Comparison of ENCODE assay signal across 14 cellular contexts in the genomic region with DNA sequence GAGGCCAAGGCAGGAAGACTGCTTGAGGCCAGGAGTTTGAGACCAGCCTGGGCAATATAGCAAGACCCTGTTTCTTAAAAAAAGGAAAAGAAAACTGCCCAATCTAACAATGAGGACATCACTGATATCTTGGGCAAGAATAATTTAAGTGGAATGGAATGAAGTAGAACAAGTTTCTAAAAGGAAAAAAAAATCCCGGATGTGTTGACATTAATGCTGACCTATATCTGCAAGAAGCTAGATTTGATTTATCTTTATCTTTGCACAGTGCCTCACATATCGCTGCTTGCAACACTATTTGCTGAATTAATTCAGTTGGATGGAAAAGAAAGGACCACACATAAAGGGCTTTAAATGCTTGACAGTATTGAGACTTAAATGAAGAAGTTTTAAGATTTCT. TPM values are rescaled to one million over a fixed set of nuclear protein-coding genes. Genes with fewer than 3 reads are reported as not detected.
A peak's percentile ranks its signal among the peaks of the same experiment; 100 is the strongest.
DNase-seq lines count a peak whose midpoint lies in the region; ATAC-seq and TF ChIP-seq lines count a peak whose summit lies in the region.
"Had no signal": no experiment of that assay in that cellular context is flagged by ENCODE, and none has a peak within 500 bp of the region (broad histone marks: within the 10 kb centered on the region; RNA-seq: fewer than 3 reads in every experiment).

No MANE protein-coding gene starts in this region.

- H3K36me3 Mint-ChIP-seq in Calu3 (ENCODE audit: insufficient read depth, unreplicated experiment) (no peaks in the 10 kb centered on the region), nephron (ENCODE audit: low read depth) (no peaks in the 10 kb centered on the region)

- H3K36me3 ChIP-seq in stomach, result no peaks in the 10 kb centered on the region
- H3K36me3 ChIP-seq: colonic mucosa, thoracic aorta had no signal

- no peak for TF ChIP-seq EP300 in stomach (IDR thresholded peaks at IDR 0.05)

- H3K4me1 Mint-ChIP-seq in Calu3 (ENCODE audit: low read depth, unreplicated experiment) (peaks cover 33% of the 10 kb centered on the region), nephron (peaks cover 33% of the 10 kb centered on the region)

- peaks cover 12 to 49% (median 31%) of the 10 kb centered on the region in 4 donors for H3K4me1 ChIP-seq in stomach

- no peak overlapping the region for H3K27ac ChIP-seq in RWPE1
- H3K27ac ChIP-seq in epithelial cell of prostate, result peak overlapping the region; percentile 43
- peak overlapping the region in 2 of 5 donors; percentile 30 to 46 for H3K27ac ChIP-seq in stomach
- H3K27ac ChIP-seq: colonic mucosa had no signal

- H3K9me3 Mint-ChIP-seq in Calu3 (ENCODE audit: low read depth, unreplicated experiment) (no peaks in the 10 kb centered on the region), nephron (no peaks in the 10 kb centered on the region)

- ATAC-seq in HG02678 (IDR thresholded peaks at IDR 0.05; ENCODE audit: unreplicated experiment), result no peak
- no peak for ATAC-seq in HG03108 (IDR thresholded peaks at IDR 0.05; ENCODE audit: unreplicated experiment)

- H3K27me3 ChIP-seq in stomach, result no peaks in the 10 kb centered on the region
- H3K27me3 ChIP-seq: colonic mucosa had no signal

- no peaks in the 10 kb centered on the region for H3K9me3 ChIP-seq in stomach
- H3K9me3 ChIP-seq: colonic mucosa, thoracic aorta had no signal

- DNase-seq in Calu3 (no peak), RWPE1 (ENCODE audit: low spot score) (peak; percentile 64), epithelial cell of prostate (ENCODE audit: low read depth, low spot score) (peak; percentile 27), stomach (no peak), amygdala (lab: John Stamatoyannopoulos, UW) (no peak)
- DNase-seq: activated CD4-positive, alpha-beta T cell treated with anti-CD3 and anti-CD28 coated beads for 1 hour; colonic mucosa; DMS153; foreskin fibroblast; NCI-H2171 treated with DMSO at 0.1 percent for 48 hours had no signal

- H3K27ac Mint-ChIP-seq in Calu3 (ENCODE audit: unreplicated experiment) (peak overlapping the region; percentile 27), nephron (peak overlapping the region in 2 of 3 experiments; percentile 37 to 46)

- intact Hi-C loops in Calu3 (cut with micrococcal nuclease; ENCODE audit: unreplicated experiment) (no loop called here), stomach (cut with DNase I; ENCODE audit: low total_unique reads) (no loop called here)

- POLR2A ChIA-PET in RWPE1 (lab: Yijun Ruan, JAX; ENCODE audit: low non-redundant PET), result no interaction called here

- H3K4me3 Mint-ChIP-seq in Calu3 (ENCODE audit: low read depth, unreplicated experiment) (no peak overlapping the region), nephron (no peak overlapping the region)

- 14 to 28% (median 23%) methylated on average over 2 of the region's 2 CpGs for WGBS in stomach, 5 donors

- H3K27me3 Mint-ChIP-seq in Calu3 (ENCODE audit: unreplicated experiment) (no peaks in the 10 kb centered on the region), nephron (ENCODE audit: low read depth) (no peaks in the 10 kb centered on the region)

- CTCF ChIA-PET in Calu3 (lab: Charles Lee) (interaction anchor here (1.5 kb wide), 1 partner anchor 27 kb away, joined by 6 read pairs; no protein-coding TSS in a partner anchor), RWPE1 (lab: Yijun Ruan, JAX) (interaction anchor here (0.7 kb wide), 1 partner anchor 34 kb away, joined by 3 read pairs; no protein-coding TSS in a partner anchor)

- no peak overlapping the region for H3K4me3 ChIP-seq in stomach
- H3K4me3 ChIP-seq: colonic mucosa, thoracic aorta had no signal

- no peak for TF ChIP-seq POLR2A in stomach (IDR thresholded peaks at IDR 0.05)

- no TSS peak for BruUV-seq in Calu3 (replicated peaks; lab: Mats Ljungman, UMichigan)

- TF ChIP-seq CTCF in Calu3 (IDR thresholded peaks at IDR 0.05; ENCODE audit: unreplicated experiment) (no peak), RWPE1 (conservative IDR thresholded peaks at IDR 0.05; ENCODE audit: low read depth) (no peak), nephron (IDR thresholded peaks at IDR 0.05; ENCODE audit: unreplicated experiment in 3 of 3) (no peak), stomach (IDR thresholded peaks at IDR 0.05) (no peak)

RNA-seq across cellular contexts. Expression of a gene that starts 27.8 kb away (rescaled TPM):
- total RNA-seq in Calu3 (2022), result 4.2 and 4.9 TPM in 2 replicates
- 10 to 100 TPM in 3 of 5 donors, 1 to 10 TPM in 2; 2.0 to 15.5 (median 12.1) TPM for total RNA-seq in stomach
- 1 to 10 TPM; 2.6 to 3.5 (median 3.5) TPM for polyA plus RNA-seq in stomach

Comparison
In these comparisons a context has a peak if more than half of its experiments do, and no peak if none do; other contexts are left out.
1. DNase-seq: peak in RWPE1 (single experiment) and epithelial cell of prostate (single experiment); none in Calu3 (single experiment), stomach (single experiment) and amygdala (0 of 56).